ENCODE assay signal across 7 cellular contexts in the genomic region with DNA sequence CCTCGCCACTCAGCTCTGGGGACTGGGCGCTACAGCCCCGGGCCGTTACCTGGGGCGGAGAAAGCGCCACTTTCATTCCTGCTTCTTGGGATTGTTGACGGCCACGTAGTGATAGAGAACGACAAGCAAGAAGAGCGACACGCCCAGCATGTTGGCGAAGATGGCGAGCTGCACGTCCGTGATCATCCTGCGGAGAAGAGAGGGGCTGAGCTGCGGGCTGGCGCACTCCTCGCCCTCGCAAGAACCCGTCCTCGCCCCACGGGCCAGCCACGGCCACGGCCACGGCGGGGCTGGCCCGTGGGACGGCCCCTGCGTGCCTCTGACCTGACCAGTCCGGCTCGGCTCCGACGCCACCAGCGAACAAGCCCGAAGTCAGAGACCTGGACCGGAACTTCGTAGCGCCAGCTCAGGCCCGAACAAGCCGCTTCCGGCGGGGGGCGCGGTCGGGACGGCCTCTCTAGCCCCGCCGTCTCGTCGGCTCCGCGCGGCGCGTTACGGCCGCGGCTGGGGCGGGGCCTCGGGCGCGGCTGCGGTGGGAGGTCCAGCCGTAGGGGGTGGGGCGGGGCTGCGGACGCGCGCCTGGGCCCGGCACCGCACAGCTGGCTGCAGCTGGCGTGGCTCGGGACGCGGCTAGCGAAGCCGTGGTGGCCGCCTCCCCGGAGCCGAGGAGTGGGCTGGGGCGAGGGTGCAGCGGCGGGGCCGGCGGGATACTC. TPM values are rescaled to one million over a fixed set of nuclear protein-coding genes. Genes with fewer than 3 reads are reported as not detected.
DNase-seq lines count a peak whose midpoint lies in the region; ATAC-seq, FAIRE-seq and TF ChIP-seq lines count a peak whose summit lies in the region.

OST4 (minus strand) TSS at position 378 of the 713 bp plus-strand sequence.

- TF ChIP-seq CTCF in astrocyte (IDR thresholded peaks at IDR 0.05; ENCODE audit: insufficient read depth, low read depth, low read length): no peak

- H3K79me2 ChIP-seq in astrocyte (ENCODE audit: insufficient read depth, low read length): peaks cover 46% of the 10 kb centered on the region

- H3K4me1 ChIP-seq in astrocyte (ENCODE audit: insufficient read depth, low read length): peaks cover 50% of the 10 kb centered on the region

- DNase-seq in NCI-H187 treated with DMSO at 0.1 percent for 48 hours (lab: John Stamatoyannopoulos, UW): peak; percentile 54
- DNase-seq in T-helper 22 cell (ENCODE audit: low read depth): peak; percentile 82
- DNase-seq in astrocyte (ENCODE audit: low read depth): peak; percentile 87
- DNase-seq in hepatic stellate cell (ENCODE audit: low spot score): peak; percentile 93
- peak; percentile 94 for DNase-seq in retina

- ATAC-seq in GM18505 (IDR thresholded peaks at IDR 0.05; ENCODE audit: unreplicated experiment) (peak; percentile 85), HG02943 (IDR thresholded peaks at IDR 0.05; ENCODE audit: low read depth, unreplicated experiment) (peak; percentile 78)

- peaks cover 20% of the 10 kb centered on the region for H3K36me3 ChIP-seq in astrocyte (ENCODE audit: insufficient read depth, low read length)

- peak within 1 kb of the TSS; percentile 97 for H3K4me2 ChIP-seq in astrocyte (ENCODE audit: low read length)

- H3K27me3 ChIP-seq in astrocyte (ENCODE audit: insufficient read depth, low read length): no peaks in the 10 kb centered on the region

- H4K20me1 ChIP-seq in astrocyte (ENCODE audit: insufficient read depth, low read length): peaks cover 38% of the 10 kb centered on the region

- H3K27ac Mint-ChIP-seq in astrocyte (ENCODE audit: unreplicated experiment): peak within 1 kb of the TSS; percentile 94

- H3K9ac ChIP-seq in astrocyte (ENCODE audit: low read length): peak within 1 kb of the TSS; percentile 96

- peak; percentile 97 for TF ChIP-seq POLR2A in GM18505 (IDR thresholded peaks at IDR 0.05; ENCODE audit: borderline replicate concordance, extremely low read depth, insufficient read depth, insufficient read length)

- peak within 1 kb of the TSS; percentile 62 for H2AFZ ChIP-seq in astrocyte (ENCODE audit: low read depth, low read length)

- no peaks in the 10 kb centered on the region for H3K9me3 ChIP-seq in astrocyte (ENCODE audit: insufficient read depth, low read depth, low read length)

- peaks cover 13% of the 10 kb centered on the region for H3K36me3 Mint-ChIP-seq in astrocyte (ENCODE audit: low read depth, unreplicated experiment)

- H3K27me3 Mint-ChIP-seq in astrocyte (ENCODE audit: low read depth, unreplicated experiment): no peaks in the 10 kb centered on the region

- no peaks in the 10 kb centered on the region for H3K9me3 Mint-ChIP-seq in astrocyte (ENCODE audit: unreplicated experiment)

- H3K27ac ChIP-seq in astrocyte (ENCODE audit: low read depth, low read length): peak within 1 kb of the TSS; percentile 86

- H3K4me3 ChIP-seq in astrocyte (ENCODE audit: insufficient read depth, low read depth, low read length): peak within 1 kb of the TSS; percentile 98

- peak within 1 kb of the TSS; percentile 98 for H3K4me3 Mint-ChIP-seq in astrocyte (ENCODE audit: unreplicated experiment)

- peaks cover 36% of the 10 kb centered on the region for H3K4me1 Mint-ChIP-seq in astrocyte (ENCODE audit: low read depth, unreplicated experiment)

- FAIRE-seq in astrocyte (lab: Jason Lieb, UNC): no peak

RNA-seq across cellular contexts. Expression of gene OST4, which starts in this region (rescaled TPM):
- total RNA-seq in astrocyte: 395 and 419 TPM in 2 replicates

Comparison
In these comparisons a context has a peak if more than half of its experiments do, and no peak if none do; other contexts are left out.
1. Peak in every context shown above with its lines: DNase-seq, ATAC-seq, H3K4me3 ChIP-seq and H3K27ac ChIP-seq.